ENCODE assay signal across 8 cellular contexts in the genomic region with DNA sequence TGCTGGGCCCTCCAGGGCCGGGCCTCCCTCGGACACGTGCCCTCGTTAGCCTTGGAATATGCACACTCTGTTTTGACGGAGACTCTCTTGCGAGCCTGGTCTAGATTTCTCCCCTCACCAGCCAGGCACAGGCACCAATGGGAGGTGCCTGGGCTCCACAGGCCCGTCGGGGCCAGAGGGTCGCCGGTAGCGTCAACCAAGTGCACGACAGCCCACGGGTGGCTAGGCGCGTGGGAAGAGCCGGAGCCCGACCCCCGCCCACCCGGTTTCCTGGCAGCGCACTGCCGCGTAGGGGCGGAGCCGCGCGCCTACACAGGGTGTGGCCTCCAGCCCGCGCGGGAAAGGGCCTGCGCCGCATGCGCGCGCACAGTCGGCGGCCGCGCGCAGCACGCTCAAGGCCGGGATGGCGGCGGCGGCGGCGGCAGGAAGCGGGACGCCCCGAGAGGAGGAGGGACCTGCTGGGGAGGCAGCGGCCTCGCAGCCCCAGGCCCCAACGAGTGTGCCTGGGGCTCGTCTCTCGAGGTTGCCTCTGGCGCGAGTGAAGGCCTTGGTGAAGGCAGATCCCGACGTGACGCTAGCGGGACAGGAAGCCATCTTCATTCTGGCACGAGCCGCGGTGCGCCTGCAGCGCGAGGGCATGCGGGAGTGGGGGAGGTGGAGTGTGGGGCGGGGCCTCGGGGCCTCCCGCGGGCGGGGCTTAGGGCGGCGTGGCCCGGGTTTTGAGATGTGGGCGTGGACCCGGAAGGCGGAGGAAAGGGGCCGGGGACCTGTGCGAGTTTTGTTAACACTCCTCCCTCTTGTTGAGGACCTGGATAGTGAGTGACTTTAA. TPM values are rescaled to one million over a fixed set of nuclear protein-coding genes. Genes with fewer than 3 reads are reported as not detected.
DNase-seq lines count a peak whose midpoint lies in the region; ATAC-seq, FAIRE-seq and TF ChIP-seq lines count a peak whose summit lies in the region.

A gene with protein sequence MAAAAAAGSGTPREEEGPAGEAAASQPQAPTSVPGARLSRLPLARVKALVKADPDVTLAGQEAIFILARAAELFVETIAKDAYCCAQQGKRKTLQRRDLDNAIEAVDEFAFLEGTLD (plus strand): TSS at position 367 of the 829 bp plus-strand sequence. CDS start 37 bp downstream, at position 404.

- WGBS in trophoblast cell (ENCODE audit: extremely low coverage, insufficient coverage, insufficient read length) = no CpG with 5 or more reads among the region's 80 CpGs
- WGBS in tibial nerve, 2 donors = 1% methylated on average over 39 to 48 of the region's 80 CpGs

- H2AK5ac ChIP-seq in trophoblast cell (ENCODE audit: low read length) = peak within 1 kb of the TSS; percentile 24

- peak in 1 of 2 donors; percentile 94 for TF ChIP-seq EP300 in tibial nerve (IDR thresholded peaks at IDR 0.05)

- peak within 1 kb of the TSS; percentile 89 for H3K4me2 ChIP-seq in trophoblast cell (ENCODE audit: low read length)

- FAIRE-seq in GM12892 (lab: Jason Lieb, UNC) = peak; percentile 95

- H2BK12ac ChIP-seq in trophoblast cell (ENCODE audit: low read length) = no peak within 1 kb of the TSS

- H3K18ac ChIP-seq in trophoblast cell (ENCODE audit: low read length) = peak within 1 kb of the TSS; percentile 79

- TF ChIP-seq POLR2A in GM12892 (IDR thresholded peaks at IDR 0.05; ENCODE audit: low read depth, low read length) (peak; percentile 96), tibial nerve (IDR thresholded peaks at IDR 0.05) (peak; percentile 84 to 90)

- H2BK5ac ChIP-seq in trophoblast cell (ENCODE audit: low read depth, low read length, poor library complexity) = peak within 1 kb of the TSS; percentile 43

- peak within 1 kb of the TSS; percentile 87 for H4K8ac ChIP-seq in trophoblast cell (ENCODE audit: low read depth, low read length)

- H3K36me3 ChIP-seq in adipocyte (ENCODE audit: control insufficient read depth, insufficient read depth, low read length, severe bottlenecking) = peaks cover 14% of the 10 kb centered on the region
- peaks cover 0 to under 1% of the 10 kb centered on the region in 2 experiments for H3K36me3 ChIP-seq in trophoblast cell (ENCODE audit: control insufficient read depth in 1 of 2, insufficient read depth in 2 of 2, low read length in 2 of 2)
- H3K36me3 ChIP-seq in tibial nerve = peaks cover 0 to 28% (median 0%) of the 10 kb centered on the region in 3 donors

- DNase-seq in GM12892 (ENCODE audit: insufficient read length) = peak; percentile 64
- DNase-seq in NCI-H1417 treated with DMSO at 0.1 percent for 48 hours (lab: John Stamatoyannopoulos, UW) = peak; percentile 55
- peak; percentile 88 for DNase-seq in T follicular helper cell (ENCODE audit: low read depth)
- peak; percentile 94 for DNase-seq in adipocyte (ENCODE audit: low read depth)
- peak; percentile 96 for DNase-seq in cardiac septum (ENCODE audit: low spot score)
- DNase-seq in trophoblast cell = peak; percentile 77 to 91
- peak; percentile 84 to 90 for DNase-seq in tibial nerve (ENCODE audit: low spot score in 2 of 2)

- H3K9ac ChIP-seq in adipocyte (ENCODE audit: low read length) = peak within 1 kb of the TSS; percentile 90
- peak within 1 kb of the TSS; percentile 75 for H3K9ac ChIP-seq in trophoblast cell (ENCODE audit: low read length)

- H3K27ac ChIP-seq in trophoblast cell (ENCODE audit: low read depth, low read length) = peak within 1 kb of the TSS; percentile 52
- peak within 1 kb of the TSS; percentile 91 to 97 (median 96) for H3K27ac ChIP-seq in tibial nerve

- H3K23ac ChIP-seq in trophoblast cell (ENCODE audit: low read length) = no peak within 1 kb of the TSS

- H3K27me3 ChIP-seq in adipocyte (replicated peaks; ENCODE audit: control insufficient read depth, insufficient read depth, low read length) (no peaks in the 10 kb centered on the region), trophoblast cell (ENCODE audit: insufficient read depth, low read length) (no peaks in the 10 kb centered on the region), tibial nerve (no peaks in the 10 kb centered on the region)

- peak within 1 kb of the TSS; percentile 35 for H3K4ac ChIP-seq in trophoblast cell (ENCODE audit: low read depth, low read length)

- H4K91ac ChIP-seq in trophoblast cell (ENCODE audit: low read depth, low read length) = peak within 1 kb of the TSS; percentile 86

- peak within 1 kb of the TSS; percentile 44 for H3K14ac ChIP-seq in trophoblast cell (ENCODE audit: low read length)

- H3K4me3 ChIP-seq in adipocyte (ENCODE audit: low read length) (peak within 1 kb of the TSS; percentile 84), trophoblast cell (ENCODE audit: low read depth, low read length) (peak within 1 kb of the TSS; percentile 85), tibial nerve (peak within 1 kb of the TSS; percentile 63 to 80 (median 72))

- peak; percentile 93 for ATAC-seq in HG02798 (IDR thresholded peaks at IDR 0.05; ENCODE audit: poor library complexity, unreplicated experiment)

- peak within 1 kb of the TSS; percentile 64 for H2BK120ac ChIP-seq in trophoblast cell (ENCODE audit: insufficient read depth, low read length, poor library complexity)

- peaks cover 3% of the 10 kb centered on the region for H3K79me2 ChIP-seq in trophoblast cell (ENCODE audit: control insufficient read depth, insufficient read depth, low read length, poor library complexity)

- H4K12ac ChIP-seq in trophoblast cell (ENCODE audit: low read depth, low read length) = peak within 1 kb of the TSS; percentile 78

- H2AFZ ChIP-seq in trophoblast cell (ENCODE audit: insufficient read depth, low read length, poor library complexity) = peak within 1 kb of the TSS; percentile 96

- intact Hi-C loops in cardiac septum (cut with DNase I) = no loop called here

- peak in 2 of 5 experiments; percentile 47 to 55 for TF ChIP-seq CTCF in tibial nerve (IDR thresholded peaks at IDR 0.05)

- H3K9me3 ChIP-seq in adipocyte (ENCODE audit: control insufficient read depth, low read length) (no peaks in the 10 kb centered on the region), trophoblast cell (ENCODE audit: insufficient read depth, low read depth, low read length) (peaks cover 4% of the 10 kb centered on the region), tibial nerve (peaks cover 0 to 5% (median 0%) of the 10 kb centered on the region in 4 donors)

- peaks cover 7% of the 10 kb centered on the region for H3K79me1 ChIP-seq in trophoblast cell (ENCODE audit: low read length)

- H3K4me1 ChIP-seq in adipocyte (ENCODE audit: control insufficient read depth, insufficient read depth, low read length) = peaks cover 10% of the 10 kb centered on the region
- peaks cover 4 to 6% of the 10 kb centered on the region in 2 experiments for H3K4me1 ChIP-seq in trophoblast cell (ENCODE audit: control insufficient read depth in 1 of 2, insufficient read depth in 2 of 2, low read length in 2 of 2)
- peaks cover 0 to 16% (median 5%) of the 10 kb centered on the region in 4 donors for H3K4me1 ChIP-seq in tibial nerve

RNA-seq across cellular contexts. Expression of the gene that starts here (rescaled TPM):
- 74.9 TPM for polyA plus RNA-seq in GM12892 (2012; ENCODE audit: missing spikeins)
- total RNA-seq in cardiac septum (27.0 TPM), tibial nerve (10 to 100 TPM; 16.2 to 44.2 (median 25.9) TPM)
- 13.3 and 14.5 TPM in 2 replicates for polyA plus RNA-seq in trophoblast cell (2013)

Comparison
In these comparisons a context has a peak if more than half of its experiments do, and no peak if none do; other contexts are left out.
1. Peak in every context shown above with its lines: DNase-seq, ATAC-seq, H3K4me3 ChIP-seq and H3K27ac ChIP-seq.